8 cellular contexts compared by ENCODE assay signal in genomic region chr6:41625442-41625841, GRCh38. TPM values are rescaled to one million over a fixed set of nuclear protein-coding genes. Genes with fewer than 3 reads are reported as not detected.
DNase-seq lines count a peak whose midpoint lies in the region; TF ChIP-seq lines count a peak whose summit lies in the region.
"Had no signal": no experiment of that assay in that cellular context is flagged by ENCODE, and none has a peak within 500 bp of the region (broad histone marks: within the 10 kb centered on the region; RNA-seq: fewer than 3 reads in every experiment).

No MANE protein-coding gene starts in this region.

- TF ChIP-seq RAD21 in Ishikawa (IDR thresholded peaks at IDR 0.05; ENCODE audit: low read depth) = no peak

- H3K27ac Mint-ChIP-seq in progenitor cell of endocrine pancreas = peak overlapping the region; percentile 39

- no peak overlapping the region for H3K4me3 Mint-ChIP-seq in progenitor cell of endocrine pancreas (ENCODE audit: low read depth)

- peaks cover 1% of the 10 kb centered on the region for H3K36me3 Mint-ChIP-seq in progenitor cell of endocrine pancreas (ENCODE audit: insufficient read depth)

- H3K4me3 ChIP-seq in epithelial cell of esophagus (ENCODE audit: low read length) = no peak overlapping the region
- H3K4me3 ChIP-seq: psoas muscle had no signal

- TF ChIP-seq CTCF in epithelial cell of esophagus (IDR thresholded peaks at IDR 0.05; ENCODE audit: insufficient read depth, low read depth, low read length, missing control alignments) = no peak
- no peak for TF ChIP-seq CTCF in progenitor cell of endocrine pancreas (IDR thresholded peaks at IDR 0.05; ENCODE audit: unreplicated experiment)

- DNase-seq in NCI-H2171 treated with DMSO at 0.1 percent for 48 hours (lab: John Stamatoyannopoulos, UW) (peak; percentile 45), epithelial cell of esophagus (ENCODE audit: low read depth) (peak; percentile 81), progenitor cell of endocrine pancreas (ENCODE audit: low spot score, unreplicated experiment) (no peak), NCI-H774 (lab: John Stamatoyannopoulos, UW) (no peak), nucleus accumbens (lab: John Stamatoyannopoulos, UW) (no peak)
- DNase-seq in activated CD4-positive, alpha-beta T cell treated with anti-CD3 and anti-CD28 coated beads for 48 hours = no peak

- H3K9me3 Mint-ChIP-seq in progenitor cell of endocrine pancreas (ENCODE audit: low read depth) = peaks cover 12% of the 10 kb centered on the region

- peaks cover 5% of the 10 kb centered on the region for H3K4me1 Mint-ChIP-seq in progenitor cell of endocrine pancreas (ENCODE audit: low read depth)

- peaks cover 18% of the 10 kb centered on the region for H3K27me3 Mint-ChIP-seq in progenitor cell of endocrine pancreas

- TF ChIP-seq EP300 in Ishikawa (IDR thresholded peaks at IDR 0.05; ENCODE audit: borderline replicate concordance) = no peak

TF ChIP-seq in Ishikawa, 13 proteins besides CTCF, POLR2A, EP300 and RAD21:
- no peak for TF ChIP-seq CEBPB (IDR thresholded peaks at IDR 0.05)
- TF ChIP-seq, protein P1, sequence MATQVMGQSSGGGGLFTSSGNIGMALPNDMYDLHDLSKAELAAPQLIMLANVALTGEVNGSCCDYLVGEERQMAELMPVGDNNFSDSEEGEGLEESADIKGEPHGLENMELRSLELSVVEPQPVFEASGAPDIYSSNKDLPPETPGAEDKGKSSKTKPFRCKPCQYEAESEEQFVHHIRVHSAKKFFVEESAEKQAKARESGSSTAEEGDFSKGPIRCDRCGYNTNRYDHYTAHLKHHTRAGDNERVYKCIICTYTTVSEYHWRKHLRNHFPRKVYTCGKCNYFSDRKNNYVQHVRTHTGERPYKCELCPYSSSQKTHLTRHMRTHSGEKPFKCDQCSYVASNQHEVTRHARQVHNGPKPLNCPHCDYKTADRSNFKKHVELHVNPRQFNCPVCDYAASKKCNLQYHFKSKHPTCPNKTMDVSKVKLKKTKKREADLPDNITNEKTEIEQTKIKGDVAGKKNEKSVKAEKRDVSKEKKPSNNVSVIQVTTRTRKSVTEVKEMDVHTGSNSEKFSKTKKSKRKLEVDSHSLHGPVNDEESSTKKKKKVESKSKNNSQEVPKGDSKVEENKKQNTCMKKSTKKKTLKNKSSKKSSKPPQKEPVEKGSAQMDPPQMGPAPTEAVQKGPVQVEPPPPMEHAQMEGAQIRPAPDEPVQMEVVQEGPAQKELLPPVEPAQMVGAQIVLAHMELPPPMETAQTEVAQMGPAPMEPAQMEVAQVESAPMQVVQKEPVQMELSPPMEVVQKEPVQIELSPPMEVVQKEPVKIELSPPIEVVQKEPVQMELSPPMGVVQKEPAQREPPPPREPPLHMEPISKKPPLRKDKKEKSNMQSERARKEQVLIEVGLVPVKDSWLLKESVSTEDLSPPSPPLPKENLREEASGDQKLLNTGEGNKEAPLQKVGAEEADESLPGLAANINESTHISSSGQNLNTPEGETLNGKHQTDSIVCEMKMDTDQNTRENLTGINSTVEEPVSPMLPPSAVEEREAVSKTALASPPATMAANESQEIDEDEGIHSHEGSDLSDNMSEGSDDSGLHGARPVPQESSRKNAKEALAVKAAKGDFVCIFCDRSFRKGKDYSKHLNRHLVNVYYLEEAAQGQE (IDR thresholded peaks at IDR 0.05; ENCODE audit: low read depth) = no peak
- no peak for TF ChIP-seq YY1 (IDR thresholded peaks at IDR 0.05; ENCODE audit: low read depth)
- peak; percentile 36; the same call in 1 of the 2 replicates for TF ChIP-seq NFIC (IDR thresholded peaks at IDR 0.05)

RNA-seq across cellular contexts. Expression of gene MDFI, which starts 12.8 kb away (rescaled TPM):
- total RNA-seq in progenitor cell of endocrine pancreas = 48.3 and 59.4 TPM in 2 replicates

Comparison
In these comparisons a context has a peak if more than half of its experiments do, and no peak if none do; other contexts are left out.
1. DNase-seq: peak in NCI-H2171 treated with DMSO at 0.1 percent for 48 hours (single experiment) and epithelial cell of esophagus (single experiment); none in progenitor cell of endocrine pancreas (single experiment), NCI-H774 (single experiment), nucleus accumbens (0 of 56) and activated CD4-positive, alpha-beta T cell treated with anti-CD3 and anti-CD28 coated beads for 48 hours (single experiment).